ENCODE assay signal across 7 cellular contexts in the genomic region with DNA sequence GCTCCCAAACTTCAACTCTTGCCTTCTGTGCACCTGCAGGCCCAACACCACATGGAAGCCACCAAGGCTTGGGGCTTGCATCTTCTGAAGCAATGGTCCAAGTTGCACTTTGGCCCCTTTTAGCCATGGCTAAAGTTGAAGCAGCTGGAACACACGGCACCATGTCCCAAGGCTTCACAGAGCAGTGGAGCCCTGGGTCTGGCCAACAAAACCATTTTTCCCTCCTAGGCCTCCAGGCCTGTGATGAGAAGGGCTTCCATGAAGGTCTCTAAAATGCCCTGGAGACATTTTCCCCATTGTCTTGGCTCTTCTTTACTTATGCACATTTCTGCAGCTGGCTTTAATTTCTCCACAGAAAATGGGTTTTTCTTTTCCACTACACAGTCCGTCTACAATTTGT.
"Had no signal": no experiment of that assay in that cellular context is flagged by ENCODE, and none has a peak within 500 bp of the region (broad histone marks: within the 10 kb centered on the region; RNA-seq: fewer than 3 reads in every experiment).

No MANE protein-coding gene starts in this region.

- H3K4me3 ChIP-seq: K562 had no signal

- FAIRE-seq: HepG2, HTR-8/SVneo, K562 had no signal

- DNase-seq: IMR-90, KBM-7, KG1 had no signal

- H3K27ac ChIP-seq: HL-60 had no signal

- ATAC-seq: HepG2, K562 had no signal
